ENCODE assay signal across 8 cellular contexts in genomic region chr9:125240649-125240999, GRCh38. TPM values are rescaled to one million over a fixed set of nuclear protein-coding genes. Genes with fewer than 3 reads are reported as not detected.
DNase-seq lines count a peak whose midpoint lies in the region; ATAC-seq lines count a peak whose summit lies in the region.

No MANE protein-coding gene starts in this region.

- WGBS in mesenchymal stem cell = under 1% methylated on average over 33 of the region's 33 CpGs

- H3K27ac ChIP-seq in SJCRH30 = peak overlapping the region; percentile 70
- H3K27ac ChIP-seq in cingulate gyrus (ENCODE audit: low read depth, low read length) = peak overlapping the region; percentile 95
- peak overlapping the region; percentile 90 for H3K27ac ChIP-seq in mesenchymal stem cell (ENCODE audit: low read length, poor library complexity, severe bottlenecking)
- peak overlapping the region; percentile 95 for H3K27ac ChIP-seq in stomach smooth muscle (ENCODE audit: low read length)

- H3K23ac ChIP-seq in mesenchymal stem cell (ENCODE audit: low read length in 2 of 2) = peak overlapping the region in 1 of 2 experiments; percentile 99

- peak overlapping the region in 1 of 2 experiments; percentile 67 for H2BK12ac ChIP-seq in mesenchymal stem cell (ENCODE audit: low read length in 2 of 2)

- peak overlapping the region; percentile 88 for H3K4me3 ChIP-seq in SJCRH30
- H3K4me3 ChIP-seq in mesenchymal stem cell (ENCODE audit: insufficient read depth in 1 of 2, low read depth in 1 of 2, low read length in 2 of 2) = peak overlapping the region; percentile 95 to 100
- H3K4me3 ChIP-seq in stomach smooth muscle (ENCODE audit: low read length in 2 of 2) = peak overlapping the region; percentile 93 to 99

- peak overlapping the region; percentile 23 to 96 for H3K18ac ChIP-seq in mesenchymal stem cell (ENCODE audit: low read depth in 1 of 2, low read length in 2 of 2)

- H3K4ac ChIP-seq in mesenchymal stem cell (ENCODE audit: low read depth in 1 of 2, low read length in 2 of 2) = peak overlapping the region; percentile 7 to 97

- H2BK5ac ChIP-seq in mesenchymal stem cell (ENCODE audit: low read depth, low read length, poor library complexity, severe bottlenecking) = no peak overlapping the region

- no peaks in the 10 kb centered on the region for H3K79me1 ChIP-seq in mesenchymal stem cell (replicated peaks; ENCODE audit: low read length, poor library complexity, severe bottlenecking)

- peak overlapping the region; percentile 24 for H2AK5ac ChIP-seq in mesenchymal stem cell (ENCODE audit: low read length, severe bottlenecking)

- H3K36me3 ChIP-seq in SJCRH30 = peaks cover 49% of the 10 kb centered on the region
- H3K36me3 ChIP-seq in mesenchymal stem cell (ENCODE audit: control insufficient read depth in 1 of 2, insufficient read depth in 2 of 2, low read depth in 1 of 2, low read length in 2 of 2) = peaks cover 13 to 49% of the 10 kb centered on the region in 2 experiments
- H3K36me3 ChIP-seq in stomach smooth muscle (ENCODE audit: control insufficient read depth in 2 of 2, insufficient read depth in 2 of 2, low read length in 2 of 2) = peaks cover 30 to 35% of the 10 kb centered on the region in 2 donors

- DNase-seq in NCI-H1105 (lab: John Stamatoyannopoulos, UW) (peak; percentile 2), NCI-H1105 treated with DMSO at 0.1 percent for 48 hours (lab: John Stamatoyannopoulos, UW) (no peak), SJCRH30 (peak; percentile 40 to 53), mesenchymal stem cell (no peak), foreskin melanocyte (no peak)

- H2BK15ac ChIP-seq in mesenchymal stem cell (ENCODE audit: low read depth, poor library complexity, severe bottlenecking) = no peak overlapping the region

- peak overlapping the region; percentile 4 for H2BK120ac ChIP-seq in mesenchymal stem cell (ENCODE audit: low read depth, low read length)

- H3K14ac ChIP-seq in mesenchymal stem cell (ENCODE audit: low read length in 2 of 2) = peak overlapping the region in 1 of 2 experiments; percentile 94

- peak overlapping the region; percentile 74 for H4K91ac ChIP-seq in mesenchymal stem cell (ENCODE audit: low read length)

- H3K9ac ChIP-seq in mesenchymal stem cell (ENCODE audit: low read length) = peak overlapping the region; percentile 99
- peak overlapping the region; percentile 90 to 96 for H3K9ac ChIP-seq in stomach smooth muscle (ENCODE audit: low read length in 2 of 2)

- H3K4me2 ChIP-seq in mesenchymal stem cell (ENCODE audit: low read length, poor library complexity, severe bottlenecking) = peak overlapping the region; percentile 1

- peak overlapping the region; percentile 76 for H4K8ac ChIP-seq in mesenchymal stem cell (ENCODE audit: low read length)

- H3K4me1 ChIP-seq in SJCRH30 (peaks cover 12% of the 10 kb centered on the region), mesenchymal stem cell (ENCODE audit: control insufficient read depth, insufficient read depth, low read depth, low read length) (peaks cover 5% of the 10 kb centered on the region), stomach smooth muscle (ENCODE audit: control insufficient read depth, insufficient read depth, low read length) (peaks cover 32% of the 10 kb centered on the region)

- H3K9me3 ChIP-seq in SJCRH30 (replicated peaks) (no peaks in the 10 kb centered on the region), mesenchymal stem cell (ENCODE audit: control insufficient read depth, low read length) (no peaks in the 10 kb centered on the region), stomach smooth muscle (ENCODE audit: control insufficient read depth in 2 of 2, low read length in 2 of 2) (no peaks in the 10 kb centered on the region)

- no peak overlapping the region for H2AFZ ChIP-seq in mesenchymal stem cell (ENCODE audit: low read depth, low read length)

- H3K27me3 ChIP-seq in SJCRH30 (no peaks in the 10 kb centered on the region), mesenchymal stem cell (ENCODE audit: control insufficient read depth in 1 of 2, insufficient read depth in 1 of 2, low read length in 2 of 2) (no peaks in the 10 kb centered on the region), stomach smooth muscle (ENCODE audit: control insufficient read depth in 1 of 2, insufficient read depth in 2 of 2, low read length in 2 of 2) (no peaks in the 10 kb centered on the region)

- ATAC-seq in HG02588 (IDR thresholded peaks at IDR 0.05; ENCODE audit: unreplicated experiment) = peak; percentile 6

RNA-seq across cellular contexts. Expression of gene HSPA5, which starts 0.5 kb away (rescaled TPM):
- total RNA-seq in SJCRH30 (2014; rRNA removed; shearing (Covaris generic)) = 130 and 136 TPM in 2 replicates
- polyA plus RNA-seq in mesenchymal stem cell (2013, experiment 1 of 2) = 408 TPM
- polyA plus RNA-seq in mesenchymal stem cell (2013, experiment 2 of 2) = 401 TPM

RNA-seq across cellular contexts. Expression of gene GAPVD1, which starts 21.0 kb away (rescaled TPM):
- total RNA-seq in SJCRH30 (2014; rRNA removed; shearing (Covaris generic)) = 66.0 and 70.8 TPM in 2 replicates
- polyA plus RNA-seq in mesenchymal stem cell (2013, experiment 1 of 2) = 19.1 TPM
- polyA plus RNA-seq in mesenchymal stem cell (2013, experiment 2 of 2) = 18.8 TPM

RNA-seq across cellular contexts. Expression of gene RABEPK, which starts 40.3 kb away (rescaled TPM):
- total RNA-seq in SJCRH30 (2014; rRNA removed; shearing (Covaris generic)) = 27.0 and 29.9 TPM in 2 replicates
- 23.3 TPM for polyA plus RNA-seq in mesenchymal stem cell (2013, experiment 1 of 2)
- polyA plus RNA-seq in mesenchymal stem cell (2013, experiment 2 of 2) = 22.8 TPM

RNA-seq across cellular contexts. Expression of gene PPP6C, which starts 51.0 kb away (rescaled TPM):
- total RNA-seq in SJCRH30 (2014; rRNA removed; shearing (Covaris generic)) = 55.0 and 56.8 TPM in 2 replicates
- 26.0 TPM for polyA plus RNA-seq in mesenchymal stem cell (2013, experiment 1 of 2)
- 27.6 TPM for polyA plus RNA-seq in mesenchymal stem cell (2013, experiment 2 of 2)

Comparison
In these comparisons a context has a peak if more than half of its experiments do, and no peak if none do; other contexts are left out.
1. DNase-seq: peak in NCI-H1105 (single experiment) and SJCRH30 (2 of 2); none in NCI-H1105 treated with DMSO at 0.1 percent for 48 hours (single experiment), mesenchymal stem cell (single experiment) and foreskin melanocyte (single experiment).
2. Peak in every context shown above with its lines, with median percentiles within 50 percentile points of each other: H3K27ac ChIP-seq and H3K4me3 ChIP-seq.